28 cellular contexts compared by ENCODE assay signal in the genomic region with DNA sequence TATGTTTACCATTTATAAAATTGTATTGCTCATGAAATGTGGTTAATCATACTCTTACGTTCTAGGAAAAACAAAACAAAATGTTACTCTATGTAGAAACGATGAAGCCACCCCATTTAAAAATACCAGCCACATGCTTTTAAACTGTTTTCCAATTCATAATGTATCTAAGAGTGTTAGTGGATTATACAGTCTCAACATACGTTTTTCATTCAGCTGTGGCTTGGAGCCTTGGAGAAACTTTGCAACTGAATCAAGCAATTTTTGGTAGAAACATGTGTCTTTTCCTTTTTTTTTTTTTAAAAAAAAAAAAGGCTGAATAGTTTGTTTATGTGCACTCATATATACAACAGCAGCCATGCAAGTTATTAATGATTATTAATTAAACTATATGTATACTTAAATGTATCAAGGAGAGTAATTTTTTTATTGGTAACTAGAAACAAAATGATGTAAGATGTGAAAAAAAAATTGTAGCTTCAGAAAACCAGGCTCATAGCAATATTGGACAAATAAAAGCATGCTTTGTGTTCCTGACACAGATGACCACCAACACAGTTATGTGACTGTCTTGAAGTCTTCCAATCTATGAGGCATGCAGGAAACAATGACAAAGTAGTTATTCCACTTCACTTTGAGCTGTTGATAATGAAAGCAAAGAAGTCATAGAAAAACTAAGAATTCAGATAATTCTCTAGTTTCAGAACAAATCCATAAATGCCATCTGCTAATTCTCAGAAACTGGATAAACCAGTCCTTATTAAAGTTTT.
DNase-seq lines count a peak whose midpoint lies in the region; ATAC-seq and TF ChIP-seq lines count a peak whose summit lies in the region.
"Had no signal": no experiment of that assay in that cellular context is flagged by ENCODE, and none has a peak within 500 bp of the region (broad histone marks: within the 10 kb centered on the region; RNA-seq: fewer than 3 reads in every experiment).

No MANE protein-coding gene starts in this region.

- H3K9ac ChIP-seq in smooth muscle cell (ENCODE audit: low read depth) = no peak overlapping the region

- peak overlapping the region; percentile 25 for H3K4me2 ChIP-seq in smooth muscle cell

- ATAC-seq in HG02642 (IDR thresholded peaks at IDR 0.05; ENCODE audit: poor library complexity, unreplicated experiment) = no peak
- ATAC-seq: activated naive CD4-positive, alpha-beta T cell treated with anti-CD3 and anti-CD28 coated beads, Interleukin-2, amount 50 U/mL, for 72 hours; Panc1; stimulated activated naive B cell treated with anti-CD40 and anti-IgM and Interleukin-4, amounts not matched to agents 10 μg/mL and 1 μg/mL and 100 μg/mL, for 72 hours had no signal

- DNase-seq in ELR (ENCODE audit: low read depth) (peak; percentile 2), RPMI7951 (ENCODE audit: low read depth) (peak; percentile 45), fibroblast of pulmonary artery (ENCODE audit: low read depth) (peak; percentile 26), smooth muscle cell (lab: John Stamatoyannopoulos, UW; ENCODE audit: unreplicated experiment) (no peak), NCI-H2107 treated with DMSO at 0.1 percent for 48 hours (lab: John Stamatoyannopoulos, UW; ENCODE audit: unreplicated experiment) (no peak), COR-L47 (lab: John Stamatoyannopoulos, UW) (no peak)
- DNase-seq: activated CD4-positive, alpha-beta T cell treated with anti-CD3 and anti-CD28 coated beads for 4 hours; activated CD8-positive, alpha-beta memory T cell treated with anti-CD3 and anti-CD28 coated beads for 24 hours; activated effector memory CD4-positive, alpha-beta T cell treated with Interleukin-2 at 50 U/mL for 16 hours; anterior cingulate cortex; colonic mucosa; effector CD4-positive, alpha-beta T cell; MV-4-11; NCI-H1436 treated with DMSO at 0.1 percent for 48 hours; NCI-H2081 treated with DMSO at 0.1 percent for 48 hours; nephron progenitor cell; retina; SHP77 treated with DMSO at 0.1 percent for 48 hours; stimulated activated naive B cell treated with anti-CD40 and anti-IgM and Interleukin-4, amounts not matched to agents 10 μg/mL and 1 μg/mL and 100 μg/mL, for 72 hours; substantia nigra; T1000 had no signal

- 60% methylated on average over 3 of the region's 3 CpGs for WGBS in smooth muscle cell (ENCODE audit: low lambda C conversion rate)

- H3K9me3 ChIP-seq in smooth muscle cell (replicated peaks; ENCODE audit: low read depth) = no peaks in the 10 kb centered on the region
- H3K9me3 ChIP-seq: colonic mucosa, HAP-1 had no signal

- no peaks in the 10 kb centered on the region for H3K27me3 ChIP-seq in smooth muscle cell (ENCODE audit: low read depth)
- H3K27me3 ChIP-seq: cardiac muscle cell, colonic mucosa had no signal

- H2AFZ ChIP-seq in smooth muscle cell (ENCODE audit: low read depth) = no peak overlapping the region

- H3K36me3 ChIP-seq in smooth muscle cell (ENCODE audit: low read depth) = no peaks in the 10 kb centered on the region
- H3K36me3 ChIP-seq: cardiac muscle cell, colonic mucosa, HAP-1 had no signal

- H4K20me1 ChIP-seq in smooth muscle cell (ENCODE audit: low read depth) = no peaks in the 10 kb centered on the region

- TF ChIP-seq CTCF in fibroblast of pulmonary artery (IDR thresholded peaks at IDR 0.05; ENCODE audit: low read length, missing control alignments) = no peak
- no peak for TF ChIP-seq CTCF in smooth muscle cell (IDR thresholded peaks at IDR 0.05; ENCODE audit: borderline replicate concordance, insufficient read depth, poor library complexity, severe bottlenecking)

- H3K4me1 ChIP-seq in smooth muscle cell (ENCODE audit: low read depth) = no peaks in the 10 kb centered on the region
- H3K4me1 ChIP-seq: colonic mucosa, HAP-1 had no signal

- H3K27ac ChIP-seq in smooth muscle cell (ENCODE audit: low read depth) = peak overlapping the region; percentile 46
- H3K27ac ChIP-seq: cardiac muscle cell, colonic mucosa, VCaP had no signal

- no peaks in the 10 kb centered on the region for H3K79me2 ChIP-seq in smooth muscle cell (ENCODE audit: low read depth)

- no peak overlapping the region for H3K4me3 ChIP-seq in fibroblast of pulmonary artery (replicated peaks; ENCODE audit: low read depth, low read length)
- H3K4me3 ChIP-seq in smooth muscle cell = no peak overlapping the region
- H3K4me3 ChIP-seq: cardiac muscle cell, colonic mucosa, HAP-1, lung had no signal

- no peaks in the 10 kb centered on the region for H3F3A ChIP-seq in smooth muscle cell (ENCODE audit: low read depth)

Comparison
In these comparisons a context has a peak if more than half of its experiments do, and no peak if none do; other contexts are left out.
1. DNase-seq: peak in ELR (single experiment), RPMI7951 (single experiment) and fibroblast of pulmonary artery (single experiment); none in smooth muscle cell (single experiment), NCI-H2107 treated with DMSO at 0.1 percent for 48 hours (single experiment) and COR-L47 (single experiment).